ENCODE assay signal across 8 cellular contexts in the genomic region with DNA sequence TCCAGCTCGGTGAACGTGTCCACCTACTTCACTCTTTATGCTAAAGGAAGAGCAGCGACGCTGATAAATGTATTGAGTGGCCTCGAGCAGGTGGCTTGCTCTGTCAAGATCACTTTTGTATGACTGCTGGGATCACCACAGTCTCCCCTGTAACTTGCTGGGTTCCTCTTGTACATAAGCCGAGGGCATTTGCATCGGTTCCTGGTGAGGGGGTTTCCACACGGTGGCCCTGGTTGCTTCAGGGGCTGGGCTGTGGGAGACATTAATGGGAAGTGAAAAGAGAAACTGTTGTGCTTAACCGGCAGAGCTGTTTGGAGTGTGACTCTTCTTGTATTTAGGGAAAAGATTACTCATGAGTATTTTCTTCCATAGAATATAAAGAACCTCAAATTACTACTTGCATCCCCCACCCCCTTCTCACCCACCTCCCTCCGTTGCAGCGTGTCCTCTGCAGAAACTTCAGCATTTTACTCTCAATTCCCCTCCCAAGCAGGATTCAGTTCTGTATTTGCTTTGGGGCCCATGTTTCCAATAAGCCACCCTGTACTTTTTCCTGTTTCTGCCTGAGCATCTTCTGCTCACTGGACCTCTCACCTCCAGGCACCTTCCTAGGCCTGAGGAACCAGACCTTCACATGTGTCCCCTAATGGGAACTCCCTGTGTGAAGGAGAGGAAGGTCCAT.
A peak's percentile ranks its signal among the peaks of the same experiment; 100 is the strongest.
DNase-seq lines count a peak whose midpoint lies in the region; ATAC-seq, FAIRE-seq and TF ChIP-seq lines count a peak whose summit lies in the region.

No MANE protein-coding gene starts in this region.

- CTCF ChIA-PET in activated CD8-positive, alpha-beta memory T cell treated with anti-CD3 and anti-CD28 coated beads, Interleukin-2, amount 10 ng/mL, durations not matched to agents 7 days and 5 days (lab: Charles Lee) = interaction anchor here (1.0 kb wide), 1 partner anchor 9 kb away, joined by 3 read pairs; no protein-coding TSS in a partner anchor

- H4K8ac ChIP-seq in mesendoderm (ENCODE audit: low read depth, low read length) = no peak overlapping the region

- H3K79me2 ChIP-seq in mesendoderm (ENCODE audit: control insufficient read depth, insufficient read depth, low read length) = no peaks in the 10 kb centered on the region

- peaks cover 31% of the 10 kb centered on the region for H3K4me1 Mint-ChIP-seq in activated CD8-positive, alpha-beta memory T cell treated with anti-CD3 and anti-CD28 coated beads, Interleukin-2, amount 10 ng/mL, durations not matched to agents 7 days and 5 days

- H3K4me3 Mint-ChIP-seq in activated CD8-positive, alpha-beta memory T cell treated with anti-CD3 and anti-CD28 coated beads, Interleukin-2, amount 10 ng/mL, durations not matched to agents 7 days and 5 days = no peak overlapping the region

- no peak for TF ChIP-seq POLR2A in ovary (IDR thresholded peaks at IDR 0.05)

- DNase-seq in GM20000 (ENCODE audit: low spot score) (peak; percentile 83), mucosa of descending colon (peak; percentile 48 to 76 (median 54)), mesendoderm (no peak), ovary (no peak), HTR-8/SVneo (ENCODE audit: insufficient read length, low spot score) (no peak)
- peak; percentile 49 for DNase-seq in activated CD8-positive, alpha-beta memory T cell treated with anti-CD3 and anti-CD28 coated beads, Interleukin-2, amount 10 ng/mL, durations not matched to agents 7 days and 5 days

- no peak overlapping the region for H2BK120ac ChIP-seq in mesendoderm (ENCODE audit: low read depth, low read length)

- H3K4ac ChIP-seq in mesendoderm (ENCODE audit: low read depth, low read length) = no peak overlapping the region

- H3K4me3 ChIP-seq in GM08714 (ENCODE audit: low read length) (peak overlapping the region; percentile 9; the same call in 1 of the 2 replicates), mucosa of descending colon (no peak overlapping the region), mesendoderm (ENCODE audit: low read length) (no peak overlapping the region), ovary (no peak overlapping the region)

- no peak overlapping the region for H3K9ac ChIP-seq in mesendoderm (ENCODE audit: low read length)

- TF ChIP-seq CTCF in GM20000 (IDR thresholded peaks at IDR 0.05; ENCODE audit: extremely low read depth, missing control alignments) = no peak
- TF ChIP-seq CTCF in mucosa of descending colon (IDR thresholded peaks at IDR 0.05) = no peak
- no peak for TF ChIP-seq CTCF in ovary (IDR thresholded peaks at IDR 0.05)

- H3K18ac ChIP-seq in mesendoderm (ENCODE audit: low read length) = no peak overlapping the region

- H3K27me3 ChIP-seq in mesendoderm (ENCODE audit: insufficient read depth, low read length, poor library complexity) = no peaks in the 10 kb centered on the region
- H3K27me3 ChIP-seq in ovary = no peaks in the 10 kb centered on the region

- H4K5ac ChIP-seq in mesendoderm (ENCODE audit: low read length) = no peak overlapping the region

- no peak for TF ChIP-seq EP300 in ovary (IDR thresholded peaks at IDR 0.05)

- H3K36me3 Mint-ChIP-seq in activated CD8-positive, alpha-beta memory T cell treated with anti-CD3 and anti-CD28 coated beads, Interleukin-2, amount 10 ng/mL, durations not matched to agents 7 days and 5 days = peaks cover 22% of the 10 kb centered on the region

- no peak overlapping the region for H2AK5ac ChIP-seq in mesendoderm (ENCODE audit: low read length)

- peak overlapping the region; percentile 52 for H3K27ac Mint-ChIP-seq in activated CD8-positive, alpha-beta memory T cell treated with anti-CD3 and anti-CD28 coated beads, Interleukin-2, amount 10 ng/mL, durations not matched to agents 7 days and 5 days

- no peak overlapping the region for H3K56ac ChIP-seq in mesendoderm (ENCODE audit: low read length)

- no peaks in the 10 kb centered on the region for H3K9me3 Mint-ChIP-seq in activated CD8-positive, alpha-beta memory T cell treated with anti-CD3 and anti-CD28 coated beads, Interleukin-2, amount 10 ng/mL, durations not matched to agents 7 days and 5 days (ENCODE audit: low read depth)

- intact Hi-C loops in mucosa of descending colon (cut with DNase I, micrococcal nuclease) = no loop called here
- intact Hi-C loops in ovary (cut with DNase I) = no loop called here

- FAIRE-seq in HTR-8/SVneo (lab: Jason Lieb, UNC) = no peak

- no peak overlapping the region for H3K4me2 ChIP-seq in mesendoderm (ENCODE audit: low read length)

- H3K9me3 ChIP-seq in mucosa of descending colon = no peaks in the 10 kb centered on the region
- H3K9me3 ChIP-seq in ovary = no peaks in the 10 kb centered on the region

- ATAC-seq in HG03521 (IDR thresholded peaks at IDR 0.05; ENCODE audit: unreplicated experiment) = peak; percentile 87
- ATAC-seq in activated CD8-positive, alpha-beta memory T cell treated with anti-CD3 and anti-CD28 coated beads, Interleukin-2, amount 10 ng/mL, durations not matched to agents 7 days and 5 days = peak; percentile 36
- ATAC-seq in mucosa of descending colon = peak; percentile 39

- H3K27me3 Mint-ChIP-seq in activated CD8-positive, alpha-beta memory T cell treated with anti-CD3 and anti-CD28 coated beads, Interleukin-2, amount 10 ng/mL, durations not matched to agents 7 days and 5 days = no peaks in the 10 kb centered on the region

- no peak overlapping the region for H2BK15ac ChIP-seq in mesendoderm (replicated peaks; ENCODE audit: low read depth)

- no CpG with 5 or more reads among the region's 11 CpGs for WGBS in mesendoderm (ENCODE audit: extremely low coverage, insufficient coverage, low lambda C conversion rate)
- WGBS in ovary, 3 donors = 82 to 85% (median 83%) methylated on average over 11 of the region's 11 CpGs

- H3K4me1 ChIP-seq in mucosa of descending colon (ENCODE audit: low read depth) = peaks cover 46% of the 10 kb centered on the region
- no peaks in the 10 kb centered on the region for H3K4me1 ChIP-seq in mesendoderm (ENCODE audit: control insufficient read depth, low read depth, low read length)
- peaks cover 14% of the 10 kb centered on the region for H3K4me1 ChIP-seq in ovary (ENCODE audit: insufficient read depth)

- no peak overlapping the region for H3K23ac ChIP-seq in mesendoderm (ENCODE audit: low read length)

- H3K79me1 ChIP-seq in mesendoderm (ENCODE audit: low read length) = no peaks in the 10 kb centered on the region

- H3K27ac ChIP-seq in mesendoderm (ENCODE audit: low read depth, low read length) (no peak overlapping the region), ovary (no peak overlapping the region)

- H2BK5ac ChIP-seq in mesendoderm (ENCODE audit: low read length) = no peak overlapping the region

- no peaks in the 10 kb centered on the region for H3K36me3 ChIP-seq in mucosa of descending colon (ENCODE audit: low read depth)
- H3K36me3 ChIP-seq in mesendoderm (ENCODE audit: control insufficient read depth, insufficient read depth, low read length) = no peaks in the 10 kb centered on the region
- H3K36me3 ChIP-seq in ovary = no peaks in the 10 kb centered on the region

Comparison
In these comparisons a context has a peak if more than half of its experiments do, and no peak if none do; other contexts are left out.
1. DNase-seq: peak in GM20000 (single experiment), activated CD8-positive, alpha-beta memory T cell treated with anti-CD3 and anti-CD28 coated beads, Interleukin-2, amount 10 ng/mL, durations not matched to agents 7 days and 5 days (single experiment) and mucosa of descending colon (3 of 3); none in mesendoderm (single experiment), ovary (0 of 5) and HTR-8/SVneo (single experiment).
2. ATAC-seq: peak in every context shown above with its lines; median percentile 87 in HG03521; 39 in mucosa of descending colon; 36 in activated CD8-positive, alpha-beta memory T cell treated with anti-CD3 and anti-CD28 coated beads, Interleukin-2, amount 10 ng/mL, durations not matched to agents 7 days and 5 days.